19 cellular contexts compared by ENCODE assay signal in genomic region chr7:80257751-80258150, GRCh38.
DNase-seq lines count a peak whose midpoint lies in the region; ATAC-seq and TF ChIP-seq lines count a peak whose summit lies in the region.
"Had no signal": no experiment of that assay in that cellular context is flagged by ENCODE, and none has a peak within 500 bp of the region (broad histone marks: within the 10 kb centered on the region; RNA-seq: fewer than 3 reads in every experiment).

No MANE protein-coding gene starts in this region.

- H3K36me3 ChIP-seq in aorta (ENCODE audit: control insufficient read depth in 1 of 2, insufficient read depth in 2 of 2, low read length in 1 of 2) = no peaks in the 10 kb centered on the region
- H3K36me3 ChIP-seq: BE2C had no signal

- no peaks in the 10 kb centered on the region for H3K9me3 ChIP-seq in aorta (ENCODE audit: control insufficient read depth, low read length)
- H3K9me3 ChIP-seq: A549, BE2C, Caco-2 had no signal

- intact Hi-C loops in aorta (cut with DNase I) = no loop called here

- WGBS in aorta, 2 donors = 26 to 41% methylated on average over 3 of the region's 3 CpGs

- H3K4me3 Mint-ChIP-seq in HFFc6 = no peak overlapping the region
- H3K4me3 Mint-ChIP-seq: CD4-positive, alpha-beta T cell; H9 had no signal

- H3K27ac ChIP-seq in aorta (ENCODE audit: low read depth in 1 of 2, low read length in 2 of 2) = no peak overlapping the region
- H3K27ac ChIP-seq: A549, C4-2B had no signal

- no peak overlapping the region for H3K27ac Mint-ChIP-seq in HFFc6
- H3K27ac Mint-ChIP-seq: CD4-positive, alpha-beta T cell; H9 had no signal

- TF ChIP-seq CTCF in AG10803 (conservative IDR thresholded peaks at IDR 0.05; ENCODE audit: low read length) = no peak
- TF ChIP-seq CTCF in HFFc6 (IDR thresholded peaks at IDR 0.05) = no peak

- H3K36me3 Mint-ChIP-seq in HFFc6 (ENCODE audit: low read depth) = no peaks in the 10 kb centered on the region

- H3K27me3 Mint-ChIP-seq in HFFc6 (ENCODE audit: insufficient read depth) = no peaks in the 10 kb centered on the region
- H3K27me3 Mint-ChIP-seq: CD4-positive, alpha-beta T cell had no signal

- DNase-seq in AG10803 (ENCODE audit: low read depth) (peak; percentile 44), HFFc6 (peak; percentile 21), fibroblast of peridontal ligament (ENCODE audit: extremely low read depth) (peak; percentile 71), aorta (no peak), DMS114 treated with DMSO at 0.1 percent for 48 hours (lab: John Stamatoyannopoulos, UW; ENCODE audit: unreplicated experiment) (no peak)
- DNase-seq: BE2C; Caco-2; CD4-positive, alpha-beta T cell; DMS153; DMS79; GF-D8; H9; Kasumi-1; KG1 had no signal

- peaks cover 27% of the 10 kb centered on the region for H3K4me1 Mint-ChIP-seq in HFFc6 (ENCODE audit: low read depth)
- H3K4me1 Mint-ChIP-seq: H9 had no signal

- H3K4me1 ChIP-seq in aorta (ENCODE audit: control insufficient read depth in 1 of 2, insufficient read depth in 2 of 2, low read length in 2 of 2) = no peaks in the 10 kb centered on the region
- H3K4me1 ChIP-seq: A549, BE2C, Caco-2 had no signal

- ATAC-seq in aorta (ENCODE audit: low FRiP score) (no peak), GM19467 (IDR thresholded peaks at IDR 0.05; ENCODE audit: unreplicated experiment) (no peak), HG02970 (IDR thresholded peaks at IDR 0.05; ENCODE audit: low FRiP score, unreplicated experiment) (no peak)
- ATAC-seq: A549, GM12878 had no signal

- no peaks in the 10 kb centered on the region for H3K27me3 ChIP-seq in aorta (ENCODE audit: control insufficient read depth in 1 of 2, insufficient read depth in 2 of 2, low read length in 1 of 2)
- H3K27me3 ChIP-seq: BE2C had no signal

- no peaks in the 10 kb centered on the region for H3K9me3 Mint-ChIP-seq in HFFc6
- H3K9me3 Mint-ChIP-seq: H9 had no signal

- H3K4me3 ChIP-seq in AG10803 (ENCODE audit: low read length) = no peak overlapping the region
- H3K4me3 ChIP-seq in aorta (ENCODE audit: low read length in 2 of 2) = no peak overlapping the region
- H3K4me3 ChIP-seq: A549, GM12878 had no signal

Comparison
In these comparisons a context has a peak if more than half of its experiments do, and no peak if none do; other contexts are left out.
1. DNase-seq: peak in AG10803 (single experiment), HFFc6 (single experiment) and fibroblast of peridontal ligament (single experiment); none in aorta (0 of 2) and DMS114 treated with DMSO at 0.1 percent for 48 hours (single experiment).